28 cellular contexts compared by ENCODE assay signal in the genomic region with DNA sequence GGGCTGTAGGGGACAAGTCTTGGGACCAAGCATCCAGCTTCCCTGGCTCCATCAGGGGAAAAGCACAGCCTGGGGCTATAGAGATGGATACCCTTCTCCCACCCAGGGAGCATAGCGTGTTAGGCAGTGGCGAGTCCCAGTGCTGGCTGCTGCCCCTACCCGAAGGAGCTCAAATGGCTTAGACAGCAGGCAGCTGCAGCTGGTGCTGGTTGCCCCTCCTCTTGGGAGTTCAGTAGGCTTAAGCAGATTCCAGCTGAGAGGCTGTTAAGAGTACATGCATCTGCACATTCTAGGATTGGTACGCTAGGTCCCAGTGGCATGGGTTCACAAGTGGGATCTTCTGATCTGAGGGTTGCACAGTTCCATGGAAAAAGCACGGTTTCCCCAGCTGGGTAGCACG.
"Had no signal": no experiment of that assay in that cellular context is flagged by ENCODE, and none has a peak within 500 bp of the region (broad histone marks: within the 10 kb centered on the region; RNA-seq: fewer than 3 reads in every experiment).

No MANE protein-coding gene starts in this region.

- FAIRE-seq: endothelial cell of umbilical vein, kidney had no signal

- ATAC-seq: foreskin keratinocyte; gastroesophageal sphincter; heart left ventricle; left lobe of liver; naive thymus-derived CD8-positive, alpha-beta T cell; sciatic nerve had no signal

- H3K4me1 ChIP-seq: esophagus muscularis mucosa, foreskin keratinocyte, gastroesophageal sphincter, heart left ventricle, parathyroid adenoma, right atrium auricular region, stomach, thyroid gland, vagina had no signal

- H3K4me2 ChIP-seq: hepatocyte, smooth muscle cell had no signal

- H3K4me3 ChIP-seq: coronary artery, esophagus muscularis mucosa, gastroesophageal sphincter, heart left ventricle, hepatocyte, right atrium auricular region, smooth muscle cell, stomach, thyroid gland, vagina had no signal

- H3K9me3 ChIP-seq: thyroid gland, vagina had no signal

- H3K9ac ChIP-seq: parathyroid adenoma had no signal

- H2AFZ ChIP-seq: hepatocyte, parathyroid adenoma had no signal

- H3K36me3 ChIP-seq: esophagus muscularis mucosa, gastroesophageal sphincter, heart left ventricle, neutrophil, right atrium auricular region, stomach, thyroid gland, vagina had no signal

- DNase-seq: dermis blood vessel endothelial cell; effector memory CD4-positive, alpha-beta T cell; foreskin keratinocyte; heart left ventricle; kidney; mesenchymal stem cell; naive thymus-derived CD8-positive, alpha-beta T cell; nephron progenitor cell; stimulated activated CD4-positive, alpha-beta T cell treated with anti-CD3 and anti-CD28 coated beads, Interleukin-12 subunit alpha, Interleukin-12 subunit beta, amount 100 ng/mL, for 4 hours; stimulated activated CD4-positive, alpha-beta T cell treated with anti-CD3 and anti-CD28 coated beads, Interleukin-1b, Interleukin-23, amount 100 ng/mL, for 48 hours; stimulated activated CD4-positive, alpha-beta T cell treated with anti-CD3 and anti-CD28 coated beads, Interleukin-4, amount 100 ng/mL, for 1 hour; stimulated activated CD8-positive, alpha-beta memory T cell treated with anti-CD3 and anti-CD28 coated beads, Interleukin-4, amount 100 ng/mL, for 48 hours; stimulated activated naive CD4-positive, alpha-beta T cell; stomach; thyroid gland; trophoblast cell had no signal

- H3K79me2 ChIP-seq: hepatocyte, parathyroid adenoma had no signal

- H3K27me3 ChIP-seq: foreskin keratinocyte, gastroesophageal sphincter, heart left ventricle, hepatocyte, neutrophil, right atrium auricular region, thyroid gland, vagina had no signal

- H3K27ac ChIP-seq: coronary artery, esophagus muscularis mucosa, foreskin keratinocyte, gastroesophageal sphincter, heart left ventricle, hepatocyte, neutrophil, parathyroid adenoma, right atrium auricular region, stomach, thyroid gland, vagina had no signal
